1 cellular context compared by ENCODE assay signal in the genomic region with DNA sequence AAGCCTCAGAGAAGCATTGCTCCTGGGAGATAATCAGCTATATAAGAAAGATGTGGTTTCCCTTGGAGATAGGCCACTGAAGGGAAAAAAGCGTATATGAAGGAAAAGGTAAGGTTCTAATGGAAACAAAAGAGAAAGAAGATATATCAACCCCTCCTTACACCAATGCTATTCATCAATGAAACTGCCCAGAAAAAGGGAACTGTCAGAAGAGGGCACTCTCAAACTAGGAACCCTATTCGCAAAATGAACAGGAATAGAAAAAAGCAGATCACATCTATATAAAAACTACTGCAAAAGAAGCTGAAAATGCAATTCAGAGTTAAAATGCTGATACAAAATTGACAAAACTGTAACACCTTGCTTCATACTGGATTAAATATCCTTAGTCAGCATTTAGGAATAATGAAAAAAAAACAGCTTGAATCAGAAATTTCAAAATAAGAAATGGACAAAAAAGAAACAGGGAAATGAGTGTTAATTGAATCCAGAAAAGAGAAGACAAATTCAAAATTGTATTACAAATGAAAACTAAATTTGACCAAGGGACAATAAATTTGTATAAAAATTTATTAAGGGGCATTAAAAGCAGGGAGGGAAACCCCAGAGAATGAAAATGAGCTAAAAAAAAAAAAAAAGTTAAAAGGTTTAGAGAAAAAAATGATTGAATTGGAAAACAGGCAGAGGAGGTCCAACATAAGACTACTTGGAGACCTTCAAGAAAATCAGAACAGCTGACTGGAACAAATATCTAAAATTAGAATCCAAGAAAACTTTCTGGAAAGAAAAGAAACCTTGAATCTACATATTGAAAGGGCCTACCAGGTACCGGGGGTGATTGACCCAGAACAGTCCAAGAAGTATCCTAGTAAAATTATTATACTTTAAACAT.
TF ChIP-seq lines count a peak whose summit lies in the region.

No MANE protein-coding gene starts in this region.

TF ChIP-seq in endothelial cell of umbilical vein, 7 proteins besides CTCF, POLR2A, EP300 and RAD21 (continued from another document):
- no peak for TF ChIP-seq EZH2 (IDR thresholded peaks at IDR 0.05; ENCODE audit: borderline replicate concordance, low read depth, low read length, severe bottlenecking)
- no peak for TF ChIP-seq GATA2 (IDR thresholded peaks at IDR 0.05; ENCODE audit: insufficient read depth, insufficient read length, low read depth, low read length)
